In genomic region chr12:130765186-130765659, GRCh38 we compare ENCODE assay signal across 1 cellular context.
TF ChIP-seq lines count a peak whose summit lies in the region.

No MANE protein-coding gene starts in this region.

TF ChIP-seq in GM12878, 131 proteins besides CTCF, POLR2A, EP300 and RAD21:
- peak; percentile 74 for TF ChIP-seq CREM (IDR thresholded peaks at IDR 0.05; ENCODE audit: low read depth)
- peak; percentile 96 for TF ChIP-seq ATF7 (IDR thresholded peaks at IDR 0.05; ENCODE audit: low read depth)
- TF ChIP-seq EED (IDR thresholded peaks at IDR 0.05; ENCODE audit: low read depth) = no peak
- no peak for TF ChIP-seq E4F1 (IDR thresholded peaks at IDR 0.05; ENCODE audit: borderline replicate concordance, partially characterized antibody)
- peak; percentile 23; the same call in 1 of the 2 replicates for TF ChIP-seq NBN (IDR thresholded peaks at IDR 0.05)
- TF ChIP-seq STAT3 (IDR thresholded peaks at IDR 0.05; ENCODE audit: low read depth, low read length) = no peak
- 0 out of 2 replicates have a peak, but pooled peaks have one; percentile 26 for TF ChIP-seq PRDM15 (CRISPR knock-in tag; IDR thresholded peaks at IDR 0.05)
- peak; percentile 87 for TF ChIP-seq CREB1 (IDR thresholded peaks at IDR 0.05; ENCODE audit: low read depth)
- TF ChIP-seq JUND (IDR thresholded peaks at IDR 0.05; ENCODE audit: low read depth, low read length) = 0 out of 2 replicates have a peak, but pooled peaks have one; percentile 60
TF ChIP-seq in GM12878: peak in this region for 6.
